In genomic region chr19:4955274-4955673, GRCh38 we compare ENCODE assay signal across 26 cellular contexts. TPM values are rescaled to one million over a fixed set of nuclear protein-coding genes. Genes with fewer than 3 reads are reported as not detected.
DNase-seq lines count a peak whose midpoint lies in the region; ATAC-seq, FAIRE-seq and TF ChIP-seq lines count a peak whose summit lies in the region.
"Had no signal": no experiment of that assay in that cellular context is flagged by ENCODE, and none has a peak within 500 bp of the region (broad histone marks: within the 10 kb centered on the region; RNA-seq: fewer than 3 reads in every experiment).

No MANE protein-coding gene starts in this region.

- H4K5ac ChIP-seq in H1 (ENCODE audit: insufficient read length, low read depth, low read length) = no peak overlapping the region

- CTCF ChIA-PET in HepG2 (lab: Yijun Ruan, JAX; ENCODE audit: low intra/inter-chr PET ratio, low total read pairs) (no interaction called here), RWPE1 (lab: Yijun Ruan, JAX) (no interaction called here), H1 (lab: Charles Lee; ENCODE audit: partially characterized antibody) (interaction anchor here (0.8 to 1.4 kb wide), 3 partner anchors 15 to 142 kb away, joined by 4 to 5 read pairs (median 5); no protein-coding TSS in a partner anchor)

- H3K14ac ChIP-seq in H1 (ENCODE audit: insufficient read length) = no peak overlapping the region

- no peak for DNase-seq in HepG2 (ENCODE audit: low spot score)
- no peak for DNase-seq in right lobe of liver
- DNase-seq in RWPE1 (ENCODE audit: low spot score) = no peak
- no peak for DNase-seq in H1 (ENCODE audit: low read depth in 1 of 2, low spot score in 2 of 2)
- no peak for DNase-seq in stimulated activated naive B cell treated with anti-CD40 and anti-IgM and Interleukin-4, amounts not matched to agents 10 μg/mL and 1 μg/mL and 100 μg/mL, for 72 hours
- DNase-seq in esophagus muscularis mucosa (ENCODE audit: extremely low spot score) = no peak
- DNase-seq: BE2C; CD4-positive, CD25-positive, alpha-beta regulatory T cell; DMS 273 treated with DMSO at 0.1 percent for 48 hours; DMS79 treated with DMSO at 0.1 percent for 48 hours; IMR-90; NCI-H1105; NCI-H1694; NCI-H2081 treated with DMSO at 0.1 percent for 48 hours; NCI-H2171 treated with DMSO at 0.1 percent for 48 hours; NCI-H524 treated with DMSO at 0.1 percent for 48 hours; NCI-H82; OCI-M1 had no signal

- TF ChIP-seq CTCF in HepG2 (CRISPR knock-in tag; IDR thresholded peaks at IDR 0.05) (no peak), right lobe of liver (IDR thresholded peaks at IDR 0.05) (no peak), RWPE1 (conservative IDR thresholded peaks at IDR 0.05; ENCODE audit: low read depth) (no peak), H1 (IDR thresholded peaks at IDR 0.05; ENCODE audit: control extremely low read depth in 1 of 3, insufficient read depth in 1 of 3, low read depth in 1 of 3, low read length in 3 of 3) (no peak), esophagus muscularis mucosa (IDR thresholded peaks at IDR 0.05) (no peak)

- H3K27me3 ChIP-seq in HepG2 (ENCODE audit: control insufficient read depth in 1 of 2, insufficient read depth in 2 of 2, low read length in 2 of 2) = no peaks in the 10 kb centered on the region
- H3K27me3 ChIP-seq in right lobe of liver = no peaks in the 10 kb centered on the region
- H3K27me3 ChIP-seq in H1 (replicated peaks in 1 of 4; ENCODE audit: control insufficient read depth in 3 of 4, extremely low read depth in 1 of 4, insufficient read depth in 3 of 4, low read length in 3 of 4) = no peaks in the 10 kb centered on the region
- H3K27me3 ChIP-seq in esophagus muscularis mucosa = no peaks in the 10 kb centered on the region
- H3K27me3 ChIP-seq: BE2C, SJSA1 had no signal

- H4K8ac ChIP-seq in H1 (ENCODE audit: extremely low read depth, insufficient read depth, low read length) = 0 out of 2 replicates have a peak overlapping the region, but pooled peaks have one; percentile 25

- no peak overlapping the region for H2BK15ac ChIP-seq in H1 (ENCODE audit: low read length)

- H3K9me3 Mint-ChIP-seq in stimulated activated naive B cell treated with anti-CD40 and anti-IgM and Interleukin-4, amounts not matched to agents 10 μg/mL and 1 μg/mL and 100 μg/mL, for 72 hours = no peaks in the 10 kb centered on the region
- H3K9me3 Mint-ChIP-seq: CD4-positive, CD25-positive, alpha-beta regulatory T cell had no signal

- no peak overlapping the region for H3K23ac ChIP-seq in H1 (ENCODE audit: insufficient read length)

- H2BK120ac ChIP-seq in H1 (replicated peaks; ENCODE audit: low read depth, low read length) = no peak overlapping the region

- H3K9me3 ChIP-seq in HepG2 (ENCODE audit: low read length) = no peaks in the 10 kb centered on the region
- no peaks in the 10 kb centered on the region for H3K9me3 ChIP-seq in right lobe of liver
- no peaks in the 10 kb centered on the region for H3K9me3 ChIP-seq in H1 (ENCODE audit: insufficient read depth in 2 of 2, low read depth in 1 of 2, low read length in 1 of 2)
- H3K9me3 ChIP-seq in esophagus muscularis mucosa = no peaks in the 10 kb centered on the region
- H3K9me3 ChIP-seq: BE2C, HAP-1, SJSA1 had no signal

- peaks cover 21 to 63% of the 10 kb centered on the region in 2 experiments for H3K36me3 ChIP-seq in HepG2 (replicated peaks in 1 of 2; ENCODE audit: control insufficient read depth in 1 of 2, insufficient read depth in 2 of 2, low read length in 2 of 2)
- H3K36me3 ChIP-seq in right lobe of liver = no peaks in the 10 kb centered on the region
- H3K36me3 ChIP-seq in H1 (ENCODE audit: control insufficient read depth in 2 of 4, insufficient read depth in 4 of 4, low read length in 3 of 4) = peaks cover 9 to 51% (median 39%) of the 10 kb centered on the region in 4 experiments
- H3K36me3 ChIP-seq in esophagus muscularis mucosa = no peaks in the 10 kb centered on the region

- H2BK5ac ChIP-seq in H1 (ENCODE audit: low read depth, low read length) = 0 out of 2 replicates have a peak overlapping the region, but pooled peaks have one; percentile 35

- H3K4me3 ChIP-seq in HepG2 (replicated peaks in 1 of 3; ENCODE audit: insufficient read depth in 1 of 3, low read depth in 2 of 3, low read length in 3 of 3) (no peak overlapping the region), right lobe of liver (no peak overlapping the region), H1 (ENCODE audit: extremely low read depth in 1 of 4, insufficient read depth in 2 of 4, low read depth in 3 of 4, low read length in 4 of 4) (no peak overlapping the region), esophagus muscularis mucosa (no peak overlapping the region)
- H3K4me3 ChIP-seq: HAP-1, SJSA1 had no signal

- H3K4ac ChIP-seq in H1 (replicated peaks; ENCODE audit: insufficient read length, low read depth, low read length) = no peak overlapping the region

- ATAC-seq in HepG2 (no peak), right lobe of liver (no peak), GM19467 (IDR thresholded peaks at IDR 0.05; ENCODE audit: unreplicated experiment) (no peak)
- ATAC-seq in stimulated activated naive B cell treated with anti-CD40 and anti-IgM and Interleukin-4, amounts not matched to agents 10 μg/mL and 1 μg/mL and 100 μg/mL, for 72 hours (replicated peaks) = no peak
- ATAC-seq: Right ventricle myocardium inferior had no signal

- WGBS in HepG2 (ENCODE audit: low lambda C conversion rate) = 94% methylated on average over 10 of the region's 10 CpGs
- WGBS in right lobe of liver (ENCODE audit: insufficient coverage, low coverage, low lambda C conversion rate, missing lambda C conversion rate) = 97% methylated on average over 6 of the region's 10 CpGs
- WGBS in H1 (ENCODE audit: extremely low coverage in 1 of 2, insufficient coverage in 1 of 2, insufficient read length in 1 of 2, insufficient replicate concordance in 2 of 2, low coverage in 1 of 2, low lambda C conversion rate in 2 of 2, missing lambda C conversion rate in 1 of 2), 2 experiments = 89% methylated on average over 10 of the region's 10 CpGs; no CpG with 5 or more reads in 1 of the 2 experiments
- WGBS in esophagus muscularis mucosa = 93% methylated on average over 10 of the region's 10 CpGs

- TF ChIP-seq EP300 in HepG2 (IDR thresholded peaks at IDR 0.05; ENCODE audit: low read depth in 2 of 2, low read length in 2 of 2) (no peak), HepG2 (CRISPR knock-in tag; IDR thresholded peaks at IDR 0.05; ENCODE audit: borderline replicate concordance) (no peak), H1 (IDR thresholded peaks at IDR 0.05; ENCODE audit: borderline replicate concordance in 1 of 2, low read depth in 2 of 2, low read length in 2 of 2) (no peak), esophagus muscularis mucosa (IDR thresholded peaks at IDR 0.05) (no peak)

- no peak overlapping the region for H3K4me3 Mint-ChIP-seq in stimulated activated naive B cell treated with anti-CD40 and anti-IgM and Interleukin-4, amounts not matched to agents 10 μg/mL and 1 μg/mL and 100 μg/mL, for 72 hours
- H3K4me3 Mint-ChIP-seq: CD4-positive, CD25-positive, alpha-beta regulatory T cell had no signal

- no peak overlapping the region for H3K56ac ChIP-seq in H1 (replicated peaks; ENCODE audit: insufficient read length, low read depth, low read length)

- H3K36me3 Mint-ChIP-seq in stimulated activated naive B cell treated with anti-CD40 and anti-IgM and Interleukin-4, amounts not matched to agents 10 μg/mL and 1 μg/mL and 100 μg/mL, for 72 hours = peaks cover 49 to 56% of the 10 kb centered on the region in 2 donors

- H3K79me1 ChIP-seq in H1 (ENCODE audit: low read depth, low read length) = no peaks in the 10 kb centered on the region

- H2BK20ac ChIP-seq in H1 (ENCODE audit: low read length) = no peak overlapping the region

- intact Hi-C loops in HepG2 (cut with micrococcal nuclease; ENCODE audit: unreplicated experiment) = no loop called here
- intact Hi-C loops in right lobe of liver (cut with DNase I) = no loop called here
- intact Hi-C loops in esophagus muscularis mucosa (cut with DNase I) = no loop called here

- H3K9ac ChIP-seq in HepG2 (ENCODE audit: insufficient read depth, low read depth, low read length) (no peak overlapping the region), H1 (replicated peaks in 1 of 4; ENCODE audit: extremely low read depth in 1 of 4, low read depth in 3 of 4, low read length in 3 of 4) (no peak overlapping the region)
- H3K9ac ChIP-seq: KMS-11 had no signal

- no peak overlapping the region for H2AK5ac ChIP-seq in H1 (ENCODE audit: low read depth, low read length)

- in situ Hi-C loops in HepG2 (cut with HindIII; ENCODE audit: extremely low pct_ligation_motif_present, low pct_unique_long_range_greater_than_20kb) = no loop called here

- BruUV-seq in HepG2 (replicated peaks; lab: Mats Ljungman, UMichigan) = no TSS peak

- H3K4me2 ChIP-seq in HepG2 (ENCODE audit: low read depth, low read length) (no peak overlapping the region), H1 (ENCODE audit: insufficient read depth in 1 of 2, low read depth in 2 of 2, low read length in 2 of 2) (no peak overlapping the region)
- H3K4me2 ChIP-seq: KMS-11 had no signal

- no peaks in the 10 kb centered on the region for H3K27me3 Mint-ChIP-seq in stimulated activated naive B cell treated with anti-CD40 and anti-IgM and Interleukin-4, amounts not matched to agents 10 μg/mL and 1 μg/mL and 100 μg/mL, for 72 hours
- H3K27me3 Mint-ChIP-seq: CD4-positive, CD25-positive, alpha-beta regulatory T cell had no signal

- peaks cover 0 to 4% of the 10 kb centered on the region in 2 donors for H3K4me1 Mint-ChIP-seq in stimulated activated naive B cell treated with anti-CD40 and anti-IgM and Interleukin-4, amounts not matched to agents 10 μg/mL and 1 μg/mL and 100 μg/mL, for 72 hours

- H3K4me1 ChIP-seq in HepG2 (ENCODE audit: insufficient read depth, low read length) = no peaks in the 10 kb centered on the region
- no peaks in the 10 kb centered on the region for H3K4me1 ChIP-seq in right lobe of liver
- no peaks in the 10 kb centered on the region for H3K4me1 ChIP-seq in H1 (replicated peaks in 1 of 4; ENCODE audit: control insufficient read depth in 3 of 4, insufficient read depth in 4 of 4, low read length in 3 of 4)
- H3K4me1 ChIP-seq in esophagus muscularis mucosa = no peaks in the 10 kb centered on the region
- H3K4me1 ChIP-seq: BE2C, HAP-1, SJSA1 had no signal

- H3K23me2 ChIP-seq in H1 (ENCODE audit: low read depth, low read length) = no peaks in the 10 kb centered on the region

- H3K27ac ChIP-seq in HepG2 (ENCODE audit: extremely low read length, insufficient read depth, low read length) = no peak overlapping the region
- no peak overlapping the region for H3K27ac ChIP-seq in right lobe of liver
- H3K27ac ChIP-seq in RWPE1 = peak overlapping the region; percentile 32; the same call in 1 of the 2 replicates
- H3K27ac ChIP-seq in H1 (ENCODE audit: low read depth, low read length) = no peak overlapping the region
- no peak overlapping the region for H3K27ac ChIP-seq in esophagus muscularis mucosa (replicated peaks in 1 of 4)
- H3K27ac ChIP-seq: KMS-11, SJSA1 had no signal

- no peaks in the 10 kb centered on the region for H4K20me1 ChIP-seq in HepG2 (ENCODE audit: insufficient read depth, low read length)
- H4K20me1 ChIP-seq in H1 (replicated peaks in 1 of 2; ENCODE audit: control insufficient read depth in 1 of 2, insufficient read depth in 2 of 2, low read length in 2 of 2) = peaks cover 0 to 7% of the 10 kb centered on the region in 2 experiments

- no peak for FAIRE-seq in HepG2 (lab: Jason Lieb, UNC)
- FAIRE-seq in H1 (lab: Jason Lieb, UNC) = no peak
- FAIRE-seq: HTR-8/SVneo, RCC 7860 had no signal

- no peak overlapping the region for H3K18ac ChIP-seq in H1 (ENCODE audit: extremely low read depth, low read length)

- TF ChIP-seq RAD21 in HepG2 (CRISPR knock-in tag; IDR thresholded peaks at IDR 0.05) (no peak), H1 (IDR thresholded peaks at IDR 0.05 in 1 of 2, conservative IDR thresholded peaks at IDR 0.05 in 1 of 2; ENCODE audit: low read depth in 2 of 2, low read length in 2 of 2) (no peak)

- POLR2A ChIA-PET in HepG2 (lab: Yijun Ruan, JAX) (no interaction called here), RWPE1 (lab: Yijun Ruan, JAX; ENCODE audit: low non-redundant PET) (interaction anchor here (0.5 to 0.6 kb wide), 2 partner anchors 35 to 138 kb away, joined by 3 read pairs; no protein-coding TSS in a partner anchor), H1 (lab: Charles Lee; ENCODE audit: partially characterized antibody) (no interaction called here)

- H3K79me2 ChIP-seq in HepG2 (ENCODE audit: insufficient read depth, low read length) (no peaks in the 10 kb centered on the region), H1 (ENCODE audit: control insufficient read depth in 1 of 2, insufficient read depth in 2 of 2, low read length in 2 of 2) (no peaks in the 10 kb centered on the region)

- H2BK12ac ChIP-seq in H1 (ENCODE audit: low read depth, low read length) = no peak overlapping the region

- no peak overlapping the region for H4K91ac ChIP-seq in H1 (replicated peaks; ENCODE audit: insufficient read length, low read length)

- TF ChIP-seq POLR2A in HepG2 (IDR thresholded peaks at IDR 0.05; ENCODE audit: insufficient read depth in 1 of 2, low read depth in 2 of 2, low read length in 2 of 2) = no peak
- no peak for TF ChIP-seq POLR2A in right lobe of liver (IDR thresholded peaks at IDR 0.05)
- TF ChIP-seq POLR2A in H1 (IDR thresholded peaks at IDR 0.05; ENCODE audit: control extremely low read depth in 1 of 2, low read depth in 2 of 2, low read length in 2 of 2) = no peak
- TF ChIP-seq POLR2A in esophagus muscularis mucosa (IDR thresholded peaks at IDR 0.05; ENCODE audit: low read depth) = no peak

- H3K27ac Mint-ChIP-seq in stimulated activated naive B cell treated with anti-CD40 and anti-IgM and Interleukin-4, amounts not matched to agents 10 μg/mL and 1 μg/mL and 100 μg/mL, for 72 hours = peak overlapping the region; percentile 67
- H3K27ac Mint-ChIP-seq: CD4-positive, CD25-positive, alpha-beta regulatory T cell had no signal

- H2AFZ ChIP-seq in HepG2 (ENCODE audit: low read length) = no peak overlapping the region
- no peak overlapping the region for H2AFZ ChIP-seq in H1 (ENCODE audit: low read length)

RNA-seq across cellular contexts. Expression of gene KDM4B, which starts 13.6 kb away (rescaled TPM):
- 4.4 and 4.9 TPM in 2 replicates for total RNA-seq in HepG2 (2016; rRNA removed; fragmentation: Illumina TruSeq; extraction: Trizol)
- total RNA-seq in HepG2 (2016; cell fraction: cytosol; rRNA removed; fragmentation: Illumina TruSeq; extraction: Trizol; ENCODE audit: low read depth) = 8.2 and 11.5 TPM in 2 replicates
- total RNA-seq in HepG2 (2016; cell fraction: insoluble cytoplasmic fraction; rRNA removed; fragmentation: Illumina TruSeq; extraction: Trizol) = 3.5 and 4.9 TPM in 2 replicates
- total RNA-seq in HepG2 (2016; cell fraction: membrane; rRNA removed; fragmentation: Illumina TruSeq; extraction: Trizol) = 3.1 and 3.8 TPM in 2 replicates
- total RNA-seq in HepG2 (2016; cell fraction: nucleus; rRNA removed; fragmentation: Illumina TruSeq; extraction: Trizol) = 3.9 and 4.5 TPM in 2 replicates
- polyA plus RNA-seq in HepG2 (2011; rRNA removed) = 14.6 and 18.6 TPM in 2 replicates
- 6.9 and 11.2 TPM in 2 replicates for polyA plus RNA-seq in HepG2 (2011; cell fraction: cytosol; rRNA removed)
- 33.5 and 43.5 TPM in 2 replicates for polyA plus RNA-seq in HepG2 (2011; cell fraction: nucleus; rRNA removed)
- 13.7 TPM in 2 replicates for polyA plus RNA-seq in HepG2 (2012)
- 0.49 and 0.51 TPM in 2 replicates for polyA plus RNA-seq in HepG2 (2016; cell fraction: cytosol; fragmentation: Illumina TruSeq; extraction: Trizol; ENCODE audit: low read depth)
- polyA plus RNA-seq in HepG2 (2016; cell fraction: insoluble cytoplasmic fraction; fragmentation: Illumina TruSeq; extraction: Trizol; ENCODE audit: low read depth) = 4.1 and 5.2 TPM in 2 replicates
- polyA plus RNA-seq in HepG2 (2016; cell fraction: membrane; fragmentation: Illumina TruSeq; extraction: Trizol; ENCODE audit: low read depth) = 0.86 and 1.2 TPM in 2 replicates
- 7.8 and 9.0 TPM in 2 replicates for polyA plus RNA-seq in HepG2 (2016; cell fraction: nucleus; fragmentation: Illumina TruSeq; extraction: Trizol; ENCODE audit: insufficient read depth, low read depth)
- 27.9 and 166 TPM in 2 replicates for polyA minus RNA-seq in HepG2 (2011; rRNA and poly(A)+ RNA removed; ENCODE audit: low replicate concordance)
- polyA minus RNA-seq in HepG2 (2011; cell fraction: cytosol; rRNA and poly(A)+ RNA removed) = 29.8 and 30.8 TPM in 2 replicates
- 29.2 and 30.7 TPM in 2 replicates for polyA minus RNA-seq in HepG2 (2011; cell fraction: nucleus; rRNA and poly(A)+ RNA removed)
- 10 to 100 TPM; 14.2 to 36.9 (median 29.1) TPM for total RNA-seq in right lobe of liver
- 31.9 and 32.8 TPM in 2 replicates for total RNA-seq in H1 (2021; fragmentation: NEBNext Ultra II Directional; extraction: Animal tissue kit (Norgen Biotek cat#: 25700))
- 12.0 and 21.1 TPM in 2 replicates for polyA plus RNA-seq in H1 (2011; rRNA removed)
- polyA plus RNA-seq in H1 (2011; cell fraction: cytosol; rRNA removed) = 16.6 TPM
- polyA plus RNA-seq in H1 (2011; cell fraction: nucleus; rRNA removed) = 36.4 TPM
- polyA plus RNA-seq in H1 (2012, experiment 1 of 2) = 15.0 to 22.8 TPM (median 19.6 TPM) in 4 replicates
- 17.0 TPM for polyA plus RNA-seq in H1 (2012, experiment 2 of 2)
- polyA plus RNA-seq in H1 (2013, experiment 1 of 2) = 13.3 TPM
- 12.3 TPM for polyA plus RNA-seq in H1 (2013, experiment 2 of 2)
- 18.7 and 23.6 TPM in 2 replicates for polyA minus RNA-seq in H1 (2011; rRNA and poly(A)+ RNA removed)
- 26.2 TPM for polyA minus RNA-seq in H1 (2011; cell fraction: cytosol; rRNA and poly(A)+ RNA removed)
- polyA minus RNA-seq in H1 (2011; cell fraction: nucleus; rRNA and poly(A)+ RNA removed) = 44.4 TPM
- 10 to 100 TPM; 26.0 to 51.2 (median 34.2) TPM for total RNA-seq in esophagus muscularis mucosa

RNA-seq across cellular contexts. Expression of gene UHRF1, which starts 46.0 kb away (rescaled TPM):
- total RNA-seq in HepG2 (2016; rRNA removed; fragmentation: Illumina TruSeq; extraction: Trizol) (77.7 and 78.4 TPM in 2 replicates), right lobe of liver (1 to 10 TPM in 2 of 6 experiments, under 1 TPM in 4; 0.17 to 3.8 (median 0.82) TPM), esophagus muscularis mucosa (1 to 10 TPM in 1 of 4 donors, under 1 TPM in 3; 0.33 to 1.2 (median 0.64) TPM)
- 3.9 and 6.2 TPM in 2 replicates for total RNA-seq in HepG2 (2016; cell fraction: cytosol; rRNA removed; fragmentation: Illumina TruSeq; extraction: Trizol; ENCODE audit: low read depth)
- 67.8 and 81.6 TPM in 2 replicates for total RNA-seq in HepG2 (2016; cell fraction: insoluble cytoplasmic fraction; rRNA removed; fragmentation: Illumina TruSeq; extraction: Trizol)
- 20.0 and 21.7 TPM in 2 replicates for total RNA-seq in HepG2 (2016; cell fraction: membrane; rRNA removed; fragmentation: Illumina TruSeq; extraction: Trizol)
- 44.9 and 50.5 TPM in 2 replicates for total RNA-seq in HepG2 (2016; cell fraction: nucleus; rRNA removed; fragmentation: Illumina TruSeq; extraction: Trizol)
- polyA plus RNA-seq in HepG2 (2011; rRNA removed) (6.6 and 6.8 TPM in 2 replicates), H1 (2011; rRNA removed) (14.7 and 24.8 TPM in 2 replicates)
- 3.1 and 4.8 TPM in 2 replicates for polyA plus RNA-seq in HepG2 (2011; cell fraction: cytosol; rRNA removed)
- polyA plus RNA-seq in HepG2 (2011; cell fraction: nucleus; rRNA removed) = 10.7 and 15.0 TPM in 2 replicates
- 6.1 and 15.1 TPM in 2 replicates for polyA plus RNA-seq in HepG2 (2012)
- 2.1 and 2.4 TPM in 2 replicates for polyA plus RNA-seq in HepG2 (2016; cell fraction: cytosol; fragmentation: Illumina TruSeq; extraction: Trizol; ENCODE audit: low read depth)
- 65.4 and 73.6 TPM in 2 replicates for polyA plus RNA-seq in HepG2 (2016; cell fraction: insoluble cytoplasmic fraction; fragmentation: Illumina TruSeq; extraction: Trizol; ENCODE audit: low read depth)
- 7.7 and 8.4 TPM in 2 replicates for polyA plus RNA-seq in HepG2 (2016; cell fraction: membrane; fragmentation: Illumina TruSeq; extraction: Trizol; ENCODE audit: low read depth)
- 78.8 and 80.1 TPM in 2 replicates for polyA plus RNA-seq in HepG2 (2016; cell fraction: nucleus; fragmentation: Illumina TruSeq; extraction: Trizol; ENCODE audit: insufficient read depth, low read depth)
- polyA minus RNA-seq in HepG2 (2011; rRNA and poly(A)+ RNA removed; ENCODE audit: low replicate concordance) = 16.7 and 45.7 TPM in 2 replicates
- 4.4 and 8.6 TPM in 2 replicates for polyA minus RNA-seq in HepG2 (2011; cell fraction: cytosol; rRNA and poly(A)+ RNA removed)
- 4.1 and 5.9 TPM in 2 replicates for polyA minus RNA-seq in HepG2 (2011; cell fraction: nucleus; rRNA and poly(A)+ RNA removed)
- total RNA-seq in H1 (2021; fragmentation: NEBNext Ultra II Directional; extraction: Animal tissue kit (Norgen Biotek cat#: 25700)) = 65.8 and 66.6 TPM in 2 replicates
- 20.0 TPM for polyA plus RNA-seq in H1 (2011; cell fraction: cytosol; rRNA removed)
- 27.9 TPM for polyA plus RNA-seq in H1 (2011; cell fraction: nucleus; rRNA removed)
- polyA plus RNA-seq in H1 (2012, experiment 1 of 2) = 29.8 to 42.0 TPM (median 39.2 TPM) in 4 replicates
- polyA plus RNA-seq in H1 (2012, experiment 2 of 2) = 14.2 TPM
- polyA plus RNA-seq in H1 (2013, experiment 1 of 2) = 29.4 TPM
- 28.0 TPM for polyA plus RNA-seq in H1 (2013, experiment 2 of 2)
- polyA minus RNA-seq in H1 (2011; rRNA and poly(A)+ RNA removed) = 18.2 and 19.0 TPM in 2 replicates
- 20.1 TPM for polyA minus RNA-seq in H1 (2011; cell fraction: cytosol; rRNA and poly(A)+ RNA removed)
- polyA minus RNA-seq in H1 (2011; cell fraction: nucleus; rRNA and poly(A)+ RNA removed) = 15.6 TPM

RNA-seq across cellular contexts. Expression of gene ARRDC5, which starts 52.6 kb away (rescaled TPM):
- total RNA-seq in HepG2 (2016; rRNA removed; fragmentation: Illumina TruSeq; extraction: Trizol) (not detected in 2 replicates), right lobe of liver (under 1 TPM in 3 of 6 experiments, not detected in 3; 0.15 to 0.35 (median 0.17) TPM), esophagus muscularis mucosa (under 1 TPM in 1 of 4 donors, not detected in 3; 0.26 TPM)
- total RNA-seq in HepG2 (2016; cell fraction: cytosol; rRNA removed; fragmentation: Illumina TruSeq; extraction: Trizol; ENCODE audit: low read depth) = not detected in 2 replicates
- total RNA-seq in HepG2 (2016; cell fraction: insoluble cytoplasmic fraction; rRNA removed; fragmentation: Illumina TruSeq; extraction: Trizol) = not detected in 2 replicates
- total RNA-seq in HepG2 (2016; cell fraction: membrane; rRNA removed; fragmentation: Illumina TruSeq; extraction: Trizol) = not detected in 2 replicates
- not detected in 2 replicates for total RNA-seq in HepG2 (2016; cell fraction: nucleus; rRNA removed; fragmentation: Illumina TruSeq; extraction: Trizol)
- polyA plus RNA-seq in HepG2 (2011; rRNA removed) (not detected in 2 replicates), H1 (2011; rRNA removed) (not detected in 2 replicates)
- polyA plus RNA-seq in HepG2 (2011; cell fraction: cytosol; rRNA removed) = not detected in 2 replicates
- not detected in 2 replicates for polyA plus RNA-seq in HepG2 (2011; cell fraction: nucleus; rRNA removed)
- polyA plus RNA-seq in HepG2 (2012) = not detected in 2 replicates
- polyA plus RNA-seq in HepG2 (2016; cell fraction: cytosol; fragmentation: Illumina TruSeq; extraction: Trizol; ENCODE audit: low read depth) = not detected in 2 replicates
- polyA plus RNA-seq in HepG2 (2016; cell fraction: insoluble cytoplasmic fraction; fragmentation: Illumina TruSeq; extraction: Trizol; ENCODE audit: low read depth) = not detected in 2 replicates
- not detected in 2 replicates for polyA plus RNA-seq in HepG2 (2016; cell fraction: membrane; fragmentation: Illumina TruSeq; extraction: Trizol; ENCODE audit: low read depth)
- not detected in 2 replicates for polyA plus RNA-seq in HepG2 (2016; cell fraction: nucleus; fragmentation: Illumina TruSeq; extraction: Trizol; ENCODE audit: insufficient read depth, low read depth)
- 0.09 TPM in 1 of 2 replicates, not detected in the other for polyA minus RNA-seq in HepG2 (2011; rRNA and poly(A)+ RNA removed; ENCODE audit: low replicate concordance)
- not detected in 2 replicates for polyA minus RNA-seq in HepG2 (2011; cell fraction: cytosol; rRNA and poly(A)+ RNA removed)
- not detected in 2 replicates for polyA minus RNA-seq in HepG2 (2011; cell fraction: nucleus; rRNA and poly(A)+ RNA removed)
- total RNA-seq in H1 (2021; fragmentation: NEBNext Ultra II Directional; extraction: Animal tissue kit (Norgen Biotek cat#: 25700)) = not detected in 2 replicates
- polyA plus RNA-seq in H1 (2011; cell fraction: cytosol; rRNA removed) = not detected
- polyA plus RNA-seq in H1 (2011; cell fraction: nucleus; rRNA removed) = not detected
- not detected in 4 replicates for polyA plus RNA-seq in H1 (2012, experiment 1 of 2)
- polyA plus RNA-seq in H1 (2012, experiment 2 of 2) = not detected
- polyA plus RNA-seq in H1 (2013, experiment 1 of 2) = not detected
- not detected for polyA plus RNA-seq in H1 (2013, experiment 2 of 2)
- not detected in 2 replicates for polyA minus RNA-seq in H1 (2011; rRNA and poly(A)+ RNA removed)
- not detected for polyA minus RNA-seq in H1 (2011; cell fraction: cytosol; rRNA and poly(A)+ RNA removed)
- not detected for polyA minus RNA-seq in H1 (2011; cell fraction: nucleus; rRNA and poly(A)+ RNA removed)
- total RNA-seq: A673, IMR-90, Right ventricle myocardium inferior, SJSA1 had no signal
- polyA plus RNA-seq: IMR-90 had no signal
